Comparison of ENCODE assay signal across 28 cellular contexts in the genomic region with DNA sequence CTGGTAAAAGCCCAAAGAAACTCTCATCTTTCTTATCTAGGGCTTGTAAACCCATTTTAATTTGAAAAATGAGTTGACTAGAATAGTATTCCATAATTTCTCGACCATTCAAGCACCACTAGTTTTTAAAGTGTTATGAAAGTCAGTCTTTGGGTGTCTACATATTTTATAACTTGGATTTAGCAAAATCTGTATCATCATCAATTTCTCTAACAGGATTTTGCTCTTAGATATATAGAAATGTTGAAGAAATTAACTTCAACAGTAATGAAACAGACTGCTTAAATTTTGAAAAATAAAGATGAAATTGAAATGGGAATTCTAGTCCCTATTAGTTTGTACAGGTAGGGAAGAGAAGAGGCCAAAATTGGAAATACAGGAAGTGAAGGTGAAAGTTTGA.
"Had no signal": no experiment of that assay in that cellular context is flagged by ENCODE, and none has a peak within 500 bp of the region (broad histone marks: within the 10 kb centered on the region; RNA-seq: fewer than 3 reads in every experiment).

No MANE protein-coding gene starts in this region.

- H3K4me3 Mint-ChIP-seq: mesothelial cell of epicardium; naive B cell; natural killer cell; nephron progenitor cell; neural progenitor cell; stimulated activated effector memory CD8-positive, alpha-beta T cell treated with anti-CD3 and anti-CD28 coated beads, Interleukin-12 subunit alpha, Interleukin-12 subunit beta, amount 100 ng/mL, for 72 hours; stimulated activated naive CD8-positive, alpha-beta T cell treated with anti-CD3 and anti-CD28 coated beads, Interleukin-15, Interleukin-2, amounts not matched to agents 100 ng/mL and 50 ng/mL, for 24 hours had no signal

- DNase-seq: islet precursor cell; left ventricle myocardium inferior; mesendoderm; naive B cell; natural killer cell; nephron progenitor cell; occipital lobe; ovary; retina; right cardiac atrium; sigmoid colon; small intestine; spleen; stimulated activated CD4-positive, alpha-beta T cell treated with anti-CD3 and anti-CD28 coated beads, Interleukin-4, amount 100 ng/mL, for 24 hours; stimulated activated naive CD4-positive, alpha-beta T cell; tibial artery; trophoblast cell; uterus had no signal

- FAIRE-seq: small intestine had no signal

- H2AFZ ChIP-seq: hepatocyte, neural progenitor cell had no signal

- H3K36me3 ChIP-seq: left ventricle myocardium inferior, neural progenitor cell, neutrophil, ovary, spleen, suprapubic skin, thoracic aorta, tibial artery, uterus had no signal

- H3K9me3 ChIP-seq: left ventricle myocardium inferior, neutrophil, ovary, sigmoid colon, spleen, suprapubic skin, thoracic aorta, tibial artery, uterus had no signal

- H3K27ac ChIP-seq: hepatocyte, left ventricle myocardium inferior, neural progenitor cell, neutrophil, ovary, spleen, suprapubic skin, thoracic aorta, tibial artery, uterus had no signal

- H3K79me2 ChIP-seq: hepatocyte had no signal

- H3K4me1 Mint-ChIP-seq: natural killer cell; stimulated activated effector memory CD8-positive, alpha-beta T cell treated with anti-CD3 and anti-CD28 coated beads, Interleukin-12 subunit alpha, Interleukin-12 subunit beta, amount 100 ng/mL, for 72 hours had no signal

- H3K4me3 ChIP-seq: hepatocyte, left ventricle myocardium inferior, lung, neural progenitor cell, ovary, sigmoid colon, spleen, suprapubic skin, thoracic aorta, tibial artery, uterus had no signal

- H3K27ac Mint-ChIP-seq: mesothelial cell of epicardium; naive B cell; natural killer cell; nephron progenitor cell; neural progenitor cell; progenitor cell of endocrine pancreas; stimulated activated effector memory CD8-positive, alpha-beta T cell treated with anti-CD3 and anti-CD28 coated beads, Interleukin-12 subunit alpha, Interleukin-12 subunit beta, amount 100 ng/mL, for 72 hours; stimulated activated naive CD8-positive, alpha-beta T cell treated with anti-CD3 and anti-CD28 coated beads, Interleukin-15, Interleukin-2, amounts not matched to agents 100 ng/mL and 50 ng/mL, for 24 hours had no signal

- H3K4me1 ChIP-seq: neural progenitor cell had no signal

- H3K27me3 ChIP-seq: hepatocyte, neural progenitor cell, neutrophil, ovary, sigmoid colon, spleen, suprapubic skin, tibial artery, uterus had no signal

- H3K36me3 Mint-ChIP-seq: mesothelial cell of epicardium; naive B cell; natural killer cell; neural progenitor cell; stimulated activated effector memory CD8-positive, alpha-beta T cell treated with anti-CD3 and anti-CD28 coated beads, Interleukin-12 subunit alpha, Interleukin-12 subunit beta, amount 100 ng/mL, for 72 hours had no signal

- H3K9ac ChIP-seq: neural progenitor cell had no signal

- ATAC-seq: natural killer cell; right cardiac atrium; stimulated activated effector memory CD8-positive, alpha-beta T cell treated with anti-CD3 and anti-CD28 coated beads, Interleukin-12 subunit alpha, Interleukin-12 subunit beta, amount 100 ng/mL, for 72 hours had no signal

- H3K4me2 ChIP-seq: hepatocyte, neural progenitor cell had no signal

- H3K27me3 Mint-ChIP-seq: naive B cell, progenitor cell of endocrine pancreas had no signal

- H3K9me3 Mint-ChIP-seq: mesothelial cell of epicardium; naive B cell; natural killer cell; nephron progenitor cell; neural progenitor cell; stimulated activated effector memory CD8-positive, alpha-beta T cell treated with anti-CD3 and anti-CD28 coated beads, Interleukin-12 subunit alpha, Interleukin-12 subunit beta, amount 100 ng/mL, for 72 hours; stimulated activated naive CD8-positive, alpha-beta T cell treated with anti-CD3 and anti-CD28 coated beads, Interleukin-15, Interleukin-2, amounts not matched to agents 100 ng/mL and 50 ng/mL, for 24 hours had no signal
